9 cellular contexts compared by ENCODE assay signal in genomic region chr6:104109806-104110205, GRCh38.
"Had no signal": no experiment of that assay in that cellular context is flagged by ENCODE, and none has a peak within 500 bp of the region (broad histone marks: within the 10 kb centered on the region; RNA-seq: fewer than 3 reads in every experiment).

No MANE protein-coding gene starts in this region.

- H3K27ac ChIP-seq: GM23248, HL-60 had no signal

- H3K36me3 ChIP-seq: HAP-1 had no signal

- H3K9ac ChIP-seq: GM23248 had no signal

- ATAC-seq: HCT116, K562 had no signal

- H3K9me3 ChIP-seq: HAP-1 had no signal

- H3K4me1 ChIP-seq: HAP-1 had no signal

- H2AFZ ChIP-seq: GM23248 had no signal

- DNase-seq: GM23248, GOT3, H7, HFFc6, IMR-90 had no signal

- H3K4me3 ChIP-seq: GM23248, HAP-1, K562 had no signal
